Comparison of ENCODE assay signal across 2 cellular contexts in the genomic region with DNA sequence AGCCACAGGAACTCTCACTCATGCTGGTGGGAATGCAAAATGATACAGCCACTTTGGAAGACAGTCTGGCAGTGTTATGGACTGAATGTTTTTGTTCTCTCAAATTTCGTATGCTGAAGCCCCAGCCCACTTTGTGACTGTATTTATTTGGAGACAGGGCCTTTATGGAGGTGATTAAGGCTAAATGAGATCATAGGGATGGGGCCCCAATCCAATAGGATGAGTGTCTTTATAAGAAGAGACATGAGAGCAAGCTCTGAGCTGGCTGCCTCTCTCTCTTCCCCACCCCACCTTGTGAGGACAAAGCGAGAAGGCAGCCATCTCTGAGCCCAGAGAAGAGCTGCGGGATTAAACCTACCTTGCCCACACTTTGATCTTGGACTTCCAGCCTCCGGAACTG.
TF ChIP-seq lines count a peak whose summit lies in the region.

No MANE protein-coding gene starts in this region.

TF ChIP-seq in HepG2, 621 proteins besides CTCF, POLR2A, EP300 and RAD21:
- TF ChIP-seq ZNF264 (CRISPR knock-in tag; IDR thresholded peaks at IDR 0.05) (peak; percentile 98), NFYB (CRISPR knock-in tag; IDR thresholded peaks at IDR 0.05) (no peak), ZNF224 (CRISPR knock-in tag; IDR thresholded peaks at IDR 0.05) (no peak)
- TF ChIP-seq, protein P1, sequence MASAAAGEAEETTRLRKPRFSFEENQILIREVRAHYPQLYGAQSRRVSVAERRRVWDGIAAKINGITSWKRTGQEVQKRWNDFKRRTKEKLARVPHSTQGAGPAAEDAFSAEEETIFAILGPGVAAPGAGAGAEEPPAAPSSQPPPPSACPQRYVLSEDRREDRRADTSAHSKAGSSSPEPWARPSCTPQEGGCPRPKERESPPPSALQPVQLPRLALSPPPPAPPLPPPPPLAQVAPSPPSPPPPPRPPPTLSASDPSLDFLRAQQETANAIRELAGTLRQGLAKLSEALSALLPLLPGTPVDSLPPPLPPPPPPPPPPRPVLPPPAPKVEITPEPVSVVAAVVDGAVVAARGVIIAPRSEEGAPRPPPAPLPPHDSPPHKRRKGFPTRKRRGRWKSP (CRISPR knock-in tag; IDR thresholded peaks at IDR 0.05): no peak

TF ChIP-seq in HEK293, 187 proteins besides CTCF, POLR2A, EP300 and RAD21:
- TF ChIP-seq SETDB1 (IDR thresholded peaks at IDR 0.05; ENCODE audit: insufficient read length, low read length) (peak; percentile 66), TRIM28 (IDR thresholded peaks at IDR 0.05; ENCODE audit: borderline replicate concordance, low read length) (peak; percentile 51; the same call in 1 of the 2 replicates)
- TF ChIP-seq, protein P2, sequence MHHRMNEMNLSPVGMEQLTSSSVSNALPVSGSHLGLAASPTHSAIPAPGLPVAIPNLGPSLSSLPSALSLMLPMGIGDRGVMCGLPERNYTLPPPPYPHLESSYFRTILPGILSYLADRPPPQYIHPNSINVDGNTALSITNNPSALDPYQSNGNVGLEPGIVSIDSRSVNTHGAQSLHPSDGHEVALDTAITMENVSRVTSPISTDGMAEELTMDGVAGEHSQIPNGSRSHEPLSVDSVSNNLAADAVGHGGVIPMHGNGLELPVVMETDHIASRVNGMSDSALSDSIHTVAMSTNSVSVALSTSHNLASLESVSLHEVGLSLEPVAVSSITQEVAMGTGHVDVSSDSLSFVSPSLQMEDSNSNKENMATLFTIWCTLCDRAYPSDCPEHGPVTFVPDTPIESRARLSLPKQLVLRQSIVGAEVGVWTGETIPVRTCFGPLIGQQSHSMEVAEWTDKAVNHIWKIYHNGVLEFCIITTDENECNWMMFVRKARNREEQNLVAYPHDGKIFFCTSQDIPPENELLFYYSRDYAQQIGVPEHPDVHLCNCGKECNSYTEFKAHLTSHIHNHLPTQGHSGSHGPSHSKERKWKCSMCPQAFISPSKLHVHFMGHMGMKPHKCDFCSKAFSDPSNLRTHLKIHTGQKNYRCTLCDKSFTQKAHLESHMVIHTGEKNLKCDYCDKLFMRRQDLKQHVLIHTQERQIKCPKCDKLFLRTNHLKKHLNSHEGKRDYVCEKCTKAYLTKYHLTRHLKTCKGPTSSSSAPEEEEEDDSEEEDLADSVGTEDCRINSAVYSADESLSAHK (tag by site-specific recombination; IDR thresholded peaks at IDR 0.05): no peak
